18 cellular contexts compared by ENCODE assay signal in genomic region chr12:93230311-93230689, GRCh38.
DNase-seq lines count a peak whose midpoint lies in the region; ATAC-seq, FAIRE-seq and TF ChIP-seq lines count a peak whose summit lies in the region.
"Had no signal": no experiment of that assay in that cellular context is flagged by ENCODE, and none has a peak within 500 bp of the region (broad histone marks: within the 10 kb centered on the region; RNA-seq: fewer than 3 reads in every experiment).

No MANE protein-coding gene starts in this region.

- H3K27me3 Mint-ChIP-seq in MCF 10A (ENCODE audit: insufficient read depth, unreplicated experiment): no peaks in the 10 kb centered on the region

- no peaks in the 10 kb centered on the region for H3K9me3 Mint-ChIP-seq in MCF 10A (ENCODE audit: unreplicated experiment)

- H3K4me1 ChIP-seq in breast epithelium (no peaks in the 10 kb centered on the region), fibroblast of lung (ENCODE audit: control insufficient read depth, extremely low read depth, insufficient read depth, low read length) (peaks cover 6% of the 10 kb centered on the region), smooth muscle cell (ENCODE audit: low read depth) (no peaks in the 10 kb centered on the region)
- H3K4me1 ChIP-seq: BLaER1 had no signal

- H3K4me2 ChIP-seq in fibroblast of lung (ENCODE audit: extremely low read depth, insufficient read depth, low read length): no peak overlapping the region
- peak overlapping the region; percentile 11 for H3K4me2 ChIP-seq in smooth muscle cell
- H3K4me2 ChIP-seq: BLaER1 had no signal

- H4K20me1 ChIP-seq in fibroblast of lung (ENCODE audit: control insufficient read depth, extremely low read depth, insufficient read depth, low read length): no peaks in the 10 kb centered on the region
- no peaks in the 10 kb centered on the region for H4K20me1 ChIP-seq in smooth muscle cell (ENCODE audit: low read depth)
- H4K20me1 ChIP-seq: BLaER1 had no signal

- H3K4me3 ChIP-seq in breast epithelium (no peak overlapping the region), fibroblast of lung (replicated peaks in 1 of 4; ENCODE audit: control extremely low read depth in 1 of 4, insufficient read depth in 1 of 4, low read depth in 3 of 4, low read length in 4 of 4) (no peak overlapping the region), smooth muscle cell (no peak overlapping the region)
- H3K4me3 ChIP-seq: BLaER1 had no signal

- no peaks in the 10 kb centered on the region for H3K36me3 Mint-ChIP-seq in MCF 10A (ENCODE audit: insufficient read depth, unreplicated experiment)
- H3K36me3 Mint-ChIP-seq: CD8-positive, alpha-beta T cell had no signal

- CTCF ChIA-PET in MCF 10A (lab: Yijun Ruan, JAX): interaction anchor here (1.9 kb wide), 1 partner anchor 12 kb away, joined by 5 read pairs; no protein-coding TSS in a partner anchor

- H3K36me3 ChIP-seq in breast epithelium (no peaks in the 10 kb centered on the region), fibroblast of lung (ENCODE audit: control insufficient read depth, insufficient read depth, low read length) (no peaks in the 10 kb centered on the region), smooth muscle cell (ENCODE audit: low read depth) (no peaks in the 10 kb centered on the region)
- H3K36me3 ChIP-seq: BLaER1 had no signal

- H3K27ac ChIP-seq in breast epithelium (no peak overlapping the region), fibroblast of lung (ENCODE audit: insufficient read depth, low read length) (peak overlapping the region; percentile 66), smooth muscle cell (ENCODE audit: low read depth) (peak overlapping the region; percentile 64)
- H3K27ac ChIP-seq: 22Rv1, BLaER1 had no signal

- H3K4me3 Mint-ChIP-seq in MCF 10A (ENCODE audit: unreplicated experiment): no peak overlapping the region
- H3K4me3 Mint-ChIP-seq: CD8-positive, alpha-beta T cell; H9 had no signal

- DNase-seq in MCF 10A (ENCODE audit: unreplicated experiment): no peak
- DNase-seq in breast epithelium (ENCODE audit: low spot score in 2 of 2): no peak
- peak in 1 of 2 donors; percentile 18 for DNase-seq in fibroblast of lung (ENCODE audit: low read depth in 2 of 2)
- DNase-seq in smooth muscle cell (lab: John Stamatoyannopoulos, UW; ENCODE audit: unreplicated experiment): no peak
- no peak for DNase-seq in putamen (ENCODE audit: low spot score)
- no peak for DNase-seq in SKM-1 treated with dmso at 0.1 percent for 144 hours (lab: John Stamatoyannopoulos, UW; ENCODE audit: unreplicated experiment)
- no peak for DNase-seq in GM12892 (ENCODE audit: insufficient read length)
- DNase-seq: CD8-positive, alpha-beta T cell; H9; Kasumi-1; NCI-H1105 treated with DMSO at 0.1 percent for 48 hours; NCI-H187; NCI-H345; NCI-H69; RPMI8226 had no signal

- WGBS in smooth muscle cell (ENCODE audit: low lambda C conversion rate): 12% methylated on average over 3 of the region's 3 CpGs

- H3K27me3 ChIP-seq in breast epithelium (no peaks in the 10 kb centered on the region), fibroblast of lung (ENCODE audit: control insufficient read depth, insufficient read depth, low read length) (no peaks in the 10 kb centered on the region), smooth muscle cell (ENCODE audit: low read depth) (no peaks in the 10 kb centered on the region)
- H3K27me3 ChIP-seq: BLaER1 had no signal

- no peaks in the 10 kb centered on the region for H3K79me2 ChIP-seq in fibroblast of lung (ENCODE audit: control insufficient read depth, insufficient read depth, low read length)
- H3K79me2 ChIP-seq in smooth muscle cell (ENCODE audit: low read depth): no peaks in the 10 kb centered on the region

- H3K27ac Mint-ChIP-seq in MCF 10A (ENCODE audit: low read depth, unreplicated experiment): peak overlapping the region; percentile 83
- H3K27ac Mint-ChIP-seq: CD8-positive, alpha-beta T cell; H9 had no signal

- no TSS peak for BruUV-seq in MCF 10A (replicated peaks; lab: Mats Ljungman, UMichigan)

- FAIRE-seq in GM12892 (lab: Jason Lieb, UNC): no peak

- H3F3A ChIP-seq in smooth muscle cell (ENCODE audit: low read depth): peaks cover 3% of the 10 kb centered on the region

- no peak overlapping the region for H3K9ac ChIP-seq in fibroblast of lung (ENCODE audit: insufficient read depth, low read length)
- H3K9ac ChIP-seq in smooth muscle cell (ENCODE audit: low read depth): no peak overlapping the region
- H3K9ac ChIP-seq: BLaER1 had no signal

- intact Hi-C loops in MCF 10A (cut with micrococcal nuclease): no loop called here
- intact Hi-C loops in breast epithelium (cut with DNase I; ENCODE audit: low total_unique reads): no loop called here

- H3K9me3 ChIP-seq in breast epithelium (no peaks in the 10 kb centered on the region), fibroblast of lung (ENCODE audit: control insufficient read depth, insufficient read depth, low read depth, low read length) (no peaks in the 10 kb centered on the region), smooth muscle cell (replicated peaks; ENCODE audit: low read depth) (no peaks in the 10 kb centered on the region)
- H3K9me3 ChIP-seq: BLaER1 had no signal

- TF ChIP-seq POLR2A in breast epithelium (IDR thresholded peaks at IDR 0.05): no peak
- no peak for TF ChIP-seq POLR2A in GM12892 (IDR thresholded peaks at IDR 0.05; ENCODE audit: low read depth, low read length)

- peak overlapping the region; percentile 24 for H2AFZ ChIP-seq in fibroblast of lung (ENCODE audit: low read length)
- H2AFZ ChIP-seq in smooth muscle cell (ENCODE audit: low read depth): peak overlapping the region; percentile 68

- ATAC-seq in SK-N-SH treated with all-trans-retinoic acid at 6 μM for 48 hours: peak; percentile 18
- ATAC-seq: CD8-positive, alpha-beta T cell had no signal

- no peak for TF ChIP-seq CTCF in MCF 10A (IDR thresholded peaks at IDR 0.05; ENCODE audit: unreplicated experiment)
- TF ChIP-seq CTCF in breast epithelium (IDR thresholded peaks at IDR 0.05): no peak
- TF ChIP-seq CTCF in fibroblast of lung (conservative IDR thresholded peaks at IDR 0.05 in 1 of 2, IDR thresholded peaks at IDR 0.05 in 1 of 2; ENCODE audit: low read depth in 1 of 2, low read length in 2 of 2): no peak
- no peak for TF ChIP-seq CTCF in smooth muscle cell (IDR thresholded peaks at IDR 0.05; ENCODE audit: borderline replicate concordance, insufficient read depth, poor library complexity, severe bottlenecking)

- H3K4me1 Mint-ChIP-seq in MCF 10A (ENCODE audit: insufficient read depth, unreplicated experiment): peaks cover 23% of the 10 kb centered on the region

- POLR2A ChIA-PET in MCF 10A (lab: Yijun Ruan, JAX): interaction anchor here (0.6 to 1.8 kb wide), 3 partner anchors 14 to 143 kb away, joined by 3 to 6 read pairs (median 3); no protein-coding TSS in a partner anchor

TF ChIP-seq in SK-N-SH treated with all-trans-retinoic acid at 6 μM for 48 hours, 23 proteins besides CTCF, POLR2A, EP300 and RAD21:
- TF ChIP-seq ZFP3 (CRISPR knock-in tag; IDR thresholded peaks at IDR 0.05) (no peak), BACH2 (CRISPR knock-in tag; IDR thresholded peaks at IDR 0.05; ENCODE audit: borderline replicate concordance) (no peak), CSDC2 (CRISPR knock-in tag; IDR thresholded peaks at IDR 0.05) (no peak), ESRRG (CRISPR knock-in tag; IDR thresholded peaks at IDR 0.05) (no peak), ZC3H10 (CRISPR knock-in tag; IDR thresholded peaks at IDR 0.05) (no peak), PPARA (CRISPR knock-in tag; IDR thresholded peaks at IDR 0.05; ENCODE audit: borderline replicate concordance) (no peak), POU6F1 (CRISPR knock-in tag; IDR thresholded peaks at IDR 0.05; ENCODE audit: borderline replicate concordance, low read depth) (no peak), TCF4 (CRISPR knock-in tag; IDR thresholded peaks at IDR 0.05; ENCODE audit: borderline replicate concordance) (no peak), SNAI2 (CRISPR knock-in tag; IDR thresholded peaks at IDR 0.05) (no peak), ZNF8 (CRISPR knock-in tag; IDR thresholded peaks at IDR 0.05) (no peak)

Comparison
In these comparisons a context has a peak if more than half of its experiments do, and no peak if none do; other contexts are left out.
1. H3K27ac ChIP-seq: peak in fibroblast of lung (single experiment) and smooth muscle cell (single experiment); none in breast epithelium (0 of 2).